Comparison of ENCODE assay signal across 8 cellular contexts in the genomic region with DNA sequence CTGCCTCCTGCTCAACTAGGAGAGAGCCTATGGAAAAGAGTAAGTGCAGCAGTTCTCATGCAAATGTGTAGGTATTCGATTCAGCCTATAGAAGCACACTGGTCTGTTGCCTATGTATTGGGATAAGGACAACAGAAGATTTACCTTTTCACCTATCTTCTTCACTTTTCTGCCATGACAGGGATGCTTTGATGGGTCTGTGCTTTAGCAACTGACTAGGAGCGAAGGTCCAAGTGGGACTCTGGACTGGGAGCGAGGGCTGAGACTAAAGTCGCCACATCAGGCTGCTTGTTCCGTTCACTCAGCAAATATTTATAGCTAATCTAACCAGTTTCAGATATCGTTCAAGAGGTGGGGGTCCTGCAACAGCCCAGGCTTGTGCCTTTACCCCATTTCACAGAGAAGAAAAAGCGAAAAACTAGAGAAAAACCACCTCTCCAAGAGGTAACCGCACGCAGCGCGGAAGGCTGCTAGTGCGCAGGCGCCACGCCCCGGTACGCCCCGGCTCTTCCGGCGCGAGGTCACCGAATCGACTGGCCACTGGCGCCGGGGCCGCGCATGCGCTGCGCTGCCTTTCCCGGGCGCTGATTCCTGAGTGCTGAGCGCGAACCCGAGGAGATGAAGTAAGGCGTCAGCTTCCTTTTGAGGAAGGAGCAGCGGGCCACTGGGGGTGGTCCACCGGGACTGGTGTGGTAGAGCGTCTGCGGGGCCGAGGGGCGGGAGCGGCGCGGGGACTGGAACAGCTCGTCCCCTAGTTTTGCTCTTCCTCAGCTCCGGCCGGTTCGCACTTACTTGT. TPM values are rescaled to one million over a fixed set of nuclear protein-coding genes. Genes with fewer than 3 reads are reported as not detected.
DNase-seq lines count a peak whose midpoint lies in the region; ATAC-seq and TF ChIP-seq lines count a peak whose summit lies in the region.

A gene with protein sequence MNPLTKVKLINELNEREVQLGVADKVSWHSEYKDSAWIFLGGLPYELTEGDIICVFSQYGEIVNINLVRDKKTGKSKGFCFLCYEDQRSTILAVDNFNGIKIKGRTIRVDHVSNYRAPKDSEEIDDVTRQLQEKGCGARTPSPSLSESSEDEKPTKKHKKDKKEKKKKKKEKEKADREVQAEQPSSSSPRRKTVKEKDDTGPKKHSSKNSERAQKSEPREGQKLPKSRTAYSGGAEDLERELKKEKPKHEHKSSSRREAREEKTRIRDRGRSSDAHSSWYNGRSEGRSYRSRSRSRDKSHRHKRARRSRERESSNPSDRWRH (plus strand): TSS at position 573 of the 796 bp plus-strand sequence. CDS start 46 bp downstream, at position 619.

- H3K14ac ChIP-seq in trophoblast cell (ENCODE audit: low read length): peak within 1 kb of the TSS; percentile 33

- H3K27me3 ChIP-seq in trophoblast cell (ENCODE audit: insufficient read depth, low read length): no peaks in the 10 kb centered on the region

- H3K27me3 Mint-ChIP-seq in activated naive CD8-positive, alpha-beta T cell treated with anti-CD3 and anti-CD28 coated beads, Interleukin-2, amount 50 U/mL, for 24 hours: peaks cover 3% of the 10 kb centered on the region
- H3K27me3 Mint-ChIP-seq in type B pancreatic cell: peaks cover 13% of the 10 kb centered on the region

- no CpG with 5 or more reads among the region's 47 CpGs for WGBS in trophoblast cell (ENCODE audit: extremely low coverage, insufficient coverage, insufficient read length)

- H4K12ac ChIP-seq in trophoblast cell (ENCODE audit: low read depth, low read length): peak within 1 kb of the TSS; percentile 84

- ATAC-seq in HG02610 (IDR thresholded peaks at IDR 0.05; ENCODE audit: unreplicated experiment) (peak; percentile 94), Right ventricle myocardium superior (ENCODE audit: poor library complexity) (peak; percentile 100)
- peak; percentile 88 for ATAC-seq in activated naive CD8-positive, alpha-beta T cell treated with anti-CD3 and anti-CD28 coated beads, Interleukin-2, amount 50 U/mL, for 24 hours

- H3K4me3 Mint-ChIP-seq in activated naive CD8-positive, alpha-beta T cell treated with anti-CD3 and anti-CD28 coated beads, Interleukin-2, amount 50 U/mL, for 24 hours: peak within 1 kb of the TSS; percentile 93
- H3K4me3 Mint-ChIP-seq in type B pancreatic cell: peak within 1 kb of the TSS; percentile 94

- H3K4me3 ChIP-seq in GM12864 (ENCODE audit: low read depth, low read length): peak within 1 kb of the TSS; percentile 90
- peak within 1 kb of the TSS; percentile 85 for H3K4me3 ChIP-seq in trophoblast cell (ENCODE audit: low read depth, low read length)

- H3K9me3 Mint-ChIP-seq in activated naive CD8-positive, alpha-beta T cell treated with anti-CD3 and anti-CD28 coated beads, Interleukin-2, amount 50 U/mL, for 24 hours: no peaks in the 10 kb centered on the region
- H3K9me3 Mint-ChIP-seq in type B pancreatic cell: no peaks in the 10 kb centered on the region

- H3K36me3 ChIP-seq in trophoblast cell (ENCODE audit: control insufficient read depth in 1 of 2, insufficient read depth in 2 of 2, low read length in 2 of 2): peaks cover 8 to 12% of the 10 kb centered on the region in 2 experiments

- H3K18ac ChIP-seq in trophoblast cell (ENCODE audit: low read length): no peak within 1 kb of the TSS

- H3K23ac ChIP-seq in trophoblast cell (ENCODE audit: low read length): no peak within 1 kb of the TSS

- H3K4me2 ChIP-seq in trophoblast cell (ENCODE audit: low read length): peak within 1 kb of the TSS; percentile 92

- peaks cover 19% of the 10 kb centered on the region for H3K4me1 Mint-ChIP-seq in activated naive CD8-positive, alpha-beta T cell treated with anti-CD3 and anti-CD28 coated beads, Interleukin-2, amount 50 U/mL, for 24 hours
- H3K4me1 Mint-ChIP-seq in type B pancreatic cell (ENCODE audit: unreplicated experiment): peaks cover 6% of the 10 kb centered on the region

- no peak within 1 kb of the TSS for H3K4ac ChIP-seq in trophoblast cell (ENCODE audit: low read depth, low read length)

- H3K79me2 ChIP-seq in trophoblast cell (ENCODE audit: control insufficient read depth, insufficient read depth, low read length, poor library complexity): peaks cover 4% of the 10 kb centered on the region

- intact Hi-C loops in Right ventricle myocardium superior (cut with DNase I): no loop called here

- TF ChIP-seq CTCF in GM12864 (IDR thresholded peaks at IDR 0.05; ENCODE audit: low read depth, low read length, missing control alignments) (no peak), type B pancreatic cell (conservative IDR thresholded peaks at IDR 0.05) (no peak)

- H3K9ac ChIP-seq in trophoblast cell (ENCODE audit: low read length): peak within 1 kb of the TSS; percentile 84

- peak within 1 kb of the TSS; percentile 24 for H4K91ac ChIP-seq in trophoblast cell (ENCODE audit: low read depth, low read length)

- peaks cover 3% of the 10 kb centered on the region for H3K36me3 Mint-ChIP-seq in activated naive CD8-positive, alpha-beta T cell treated with anti-CD3 and anti-CD28 coated beads, Interleukin-2, amount 50 U/mL, for 24 hours (ENCODE audit: low read depth)
- peaks cover 5% of the 10 kb centered on the region for H3K36me3 Mint-ChIP-seq in type B pancreatic cell

- H3K27ac ChIP-seq in trophoblast cell (ENCODE audit: low read depth, low read length): no peak within 1 kb of the TSS

- H3K9me3 ChIP-seq in trophoblast cell (ENCODE audit: insufficient read depth, low read depth, low read length): no peaks in the 10 kb centered on the region

- H2BK12ac ChIP-seq in trophoblast cell (ENCODE audit: low read length): no peak within 1 kb of the TSS

- peaks cover 2 to 3% of the 10 kb centered on the region in 2 experiments for H3K4me1 ChIP-seq in trophoblast cell (ENCODE audit: control insufficient read depth in 1 of 2, insufficient read depth in 2 of 2, low read length in 2 of 2)

- no peak within 1 kb of the TSS for H2BK120ac ChIP-seq in trophoblast cell (ENCODE audit: insufficient read depth, low read length, poor library complexity)

- H3K79me1 ChIP-seq in trophoblast cell (ENCODE audit: low read length): peaks cover 3% of the 10 kb centered on the region

- H2BK5ac ChIP-seq in trophoblast cell (ENCODE audit: low read depth, low read length, poor library complexity): no peak within 1 kb of the TSS

- H2AFZ ChIP-seq in trophoblast cell (ENCODE audit: insufficient read depth, low read length, poor library complexity): peak within 1 kb of the TSS; percentile 54

- peak within 1 kb of the TSS; percentile 90 for H4K8ac ChIP-seq in trophoblast cell (ENCODE audit: low read depth, low read length)

- no peak within 1 kb of the TSS for H2AK5ac ChIP-seq in trophoblast cell (ENCODE audit: low read length)

- H3K27ac Mint-ChIP-seq in activated naive CD8-positive, alpha-beta T cell treated with anti-CD3 and anti-CD28 coated beads, Interleukin-2, amount 50 U/mL, for 24 hours: peak within 1 kb of the TSS; percentile 92
- peak within 1 kb of the TSS; percentile 91 for H3K27ac Mint-ChIP-seq in type B pancreatic cell

- DNase-seq in GM12864 (ENCODE audit: low read depth): peak; percentile 27
- peak; percentile 70 for DNase-seq in NCI-H1092 (lab: John Stamatoyannopoulos, UW)
- peak; percentile 64 for DNase-seq in SW480 (ENCODE audit: low spot score)
- peak; percentile 73 for DNase-seq in activated naive CD8-positive, alpha-beta T cell treated with anti-CD3 and anti-CD28 coated beads, Interleukin-2, amount 50 U/mL, for 24 hours
- peak; percentile 86 for DNase-seq in Right ventricle myocardium superior
- DNase-seq in trophoblast cell: peak; percentile 69 to 79
- DNase-seq in type B pancreatic cell (ENCODE audit: extremely low spot score, unreplicated experiment): peak; percentile 82

RNA-seq across cellular contexts. Expression of the gene that starts here (rescaled TPM):
- total RNA-seq in Right ventricle myocardium superior (10.9 TPM), type B pancreatic cell (ENCODE audit: low replicate concordance) (29.1 and 32.4 TPM in 2 replicates)
- 30.5 and 32.5 TPM in 2 replicates for polyA plus RNA-seq in trophoblast cell (2013)

Comparison
In these comparisons a context has a peak if more than half of its experiments do, and no peak if none do; other contexts are left out.
1. DNase-seq: peak in every context shown above with its lines; median percentile 86 in Right ventricle myocardium superior; 82 in type B pancreatic cell; 74 in trophoblast cell; 73 in activated naive CD8-positive, alpha-beta T cell treated with anti-CD3 and anti-CD28 coated beads, Interleukin-2, amount 50 U/mL, for 24 hours; 70 in NCI-H1092; 64 in SW480; 27 in GM12864.